Comparison of ENCODE assay signal across 1 cellular context in genomic region chr5:6724321-6724929, GRCh38.
TF ChIP-seq lines count a peak whose summit lies in the region.

No MANE protein-coding gene starts in this region.

TF ChIP-seq in HepG2, 621 proteins besides CTCF, POLR2A, EP300 and RAD21:
- no peak for TF ChIP-seq ZNF678 (CRISPR knock-in tag; IDR thresholded peaks at IDR 0.05)
- no peak for TF ChIP-seq ZNF224 (CRISPR knock-in tag; IDR thresholded peaks at IDR 0.05)
- no peak for TF ChIP-seq SNAI1 (CRISPR knock-in tag; IDR thresholded peaks at IDR 0.05; ENCODE audit: borderline replicate concordance)
- TF ChIP-seq SCMH1 (CRISPR knock-in tag; IDR thresholded peaks at IDR 0.05; ENCODE audit: borderline replicate concordance) = no peak
- TF ChIP-seq ZNF256 (CRISPR knock-in tag; conservative IDR thresholded peaks at IDR 0.05) = no peak
- no peak for TF ChIP-seq MXI1 (IDR thresholded peaks at IDR 0.05; ENCODE audit: borderline replicate concordance, low read depth, low read length)
- TF ChIP-seq WIZ (CRISPR knock-in tag; IDR thresholded peaks at IDR 0.05) = no peak
- TF ChIP-seq ZNF24 (IDR thresholded peaks at IDR 0.05) = no peak
- no peak for TF ChIP-seq HMG20A (CRISPR knock-in tag; IDR thresholded peaks at IDR 0.05; ENCODE audit: borderline replicate concordance)
- no peak for TF ChIP-seq SMAD1 (CRISPR knock-in tag; IDR thresholded peaks at IDR 0.05; ENCODE audit: borderline replicate concordance, low read depth)
- no peak for TF ChIP-seq ZNF382 (CRISPR knock-in tag; IDR thresholded peaks at IDR 0.05; ENCODE audit: borderline replicate concordance)
- TF ChIP-seq PLSCR1 (CRISPR knock-in tag; IDR thresholded peaks at IDR 0.05; ENCODE audit: borderline replicate concordance) = no peak
- TF ChIP-seq ATF5 (CRISPR knock-in tag; IDR thresholded peaks at IDR 0.05; ENCODE audit: low read depth) = no peak
- no peak for TF ChIP-seq PAWR (CRISPR knock-in tag; IDR thresholded peaks at IDR 0.05; ENCODE audit: borderline replicate concordance)
- TF ChIP-seq MIER3 (CRISPR knock-in tag; IDR thresholded peaks at IDR 0.05; ENCODE audit: borderline replicate concordance) = no peak
- TF ChIP-seq ZBTB39 (CRISPR knock-in tag; IDR thresholded peaks at IDR 0.05) = no peak
- no peak for TF ChIP-seq SP5 (CRISPR knock-in tag; IDR thresholded peaks at IDR 0.05; ENCODE audit: borderline replicate concordance, low read depth)
- no peak for TF ChIP-seq ZNF207 (IDR thresholded peaks at IDR 0.05; ENCODE audit: borderline replicate concordance)
- no peak for TF ChIP-seq ZNF709 (CRISPR knock-in tag; IDR thresholded peaks at IDR 0.05)
- TF ChIP-seq, protein P1, sequence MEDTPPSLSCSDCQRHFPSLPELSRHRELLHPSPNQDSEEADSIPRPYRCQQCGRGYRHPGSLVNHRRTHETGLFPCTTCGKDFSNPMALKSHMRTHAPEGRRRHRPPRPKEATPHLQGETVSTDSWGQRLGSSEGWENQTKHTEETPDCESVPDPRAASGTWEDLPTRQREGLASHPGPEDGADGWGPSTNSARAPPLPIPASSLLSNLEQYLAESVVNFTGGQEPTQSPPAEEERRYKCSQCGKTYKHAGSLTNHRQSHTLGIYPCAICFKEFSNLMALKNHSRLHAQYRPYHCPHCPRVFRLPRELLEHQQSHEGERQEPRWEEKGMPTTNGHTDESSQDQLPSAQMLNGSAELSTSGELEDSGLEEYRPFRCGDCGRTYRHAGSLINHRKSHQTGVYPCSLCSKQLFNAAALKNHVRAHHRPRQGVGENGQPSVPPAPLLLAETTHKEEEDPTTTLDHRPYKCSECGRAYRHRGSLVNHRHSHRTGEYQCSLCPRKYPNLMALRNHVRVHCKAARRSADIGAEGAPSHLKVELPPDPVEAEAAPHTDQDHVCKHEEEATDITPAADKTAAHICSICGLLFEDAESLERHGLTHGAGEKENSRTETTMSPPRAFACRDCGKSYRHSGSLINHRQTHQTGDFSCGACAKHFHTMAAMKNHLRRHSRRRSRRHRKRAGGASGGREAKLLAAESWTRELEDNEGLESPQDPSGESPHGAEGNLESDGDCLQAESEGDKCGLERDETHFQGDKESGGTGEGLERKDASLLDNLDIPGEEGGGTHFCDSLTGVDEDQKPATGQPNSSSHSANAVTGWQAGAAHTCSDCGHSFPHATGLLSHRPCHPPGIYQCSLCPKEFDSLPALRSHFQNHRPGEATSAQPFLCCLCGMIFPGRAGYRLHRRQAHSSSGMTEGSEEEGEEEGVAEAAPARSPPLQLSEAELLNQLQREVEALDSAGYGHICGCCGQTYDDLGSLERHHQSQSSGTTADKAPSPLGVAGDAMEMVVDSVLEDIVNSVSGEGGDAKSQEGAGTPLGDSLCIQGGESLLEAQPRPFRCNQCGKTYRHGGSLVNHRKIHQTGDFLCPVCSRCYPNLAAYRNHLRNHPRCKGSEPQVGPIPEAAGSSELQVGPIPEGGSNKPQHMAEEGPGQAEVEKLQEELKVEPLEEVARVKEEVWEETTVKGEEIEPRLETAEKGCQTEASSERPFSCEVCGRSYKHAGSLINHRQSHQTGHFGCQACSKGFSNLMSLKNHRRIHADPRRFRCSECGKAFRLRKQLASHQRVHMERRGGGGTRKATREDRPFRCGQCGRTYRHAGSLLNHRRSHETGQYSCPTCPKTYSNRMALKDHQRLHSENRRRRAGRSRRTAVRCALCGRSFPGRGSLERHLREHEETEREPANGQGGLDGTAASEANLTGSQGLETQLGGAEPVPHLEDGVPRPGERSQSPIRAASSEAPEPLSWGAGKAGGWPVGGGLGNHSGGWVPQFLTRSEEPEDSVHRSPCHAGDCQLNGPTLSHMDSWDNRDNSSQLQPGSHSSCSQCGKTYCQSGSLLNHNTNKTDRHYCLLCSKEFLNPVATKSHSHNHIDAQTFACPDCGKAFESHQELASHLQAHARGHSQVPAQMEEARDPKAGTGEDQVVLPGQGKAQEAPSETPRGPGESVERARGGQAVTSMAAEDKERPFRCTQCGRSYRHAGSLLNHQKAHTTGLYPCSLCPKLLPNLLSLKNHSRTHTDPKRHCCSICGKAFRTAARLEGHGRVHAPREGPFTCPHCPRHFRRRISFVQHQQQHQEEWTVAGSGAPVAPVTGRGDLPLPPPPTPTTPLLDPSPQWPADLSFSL (CRISPR knock-in tag; IDR thresholded peaks at IDR 0.05) = no peak
TF ChIP-seq in HepG2: peak in this region for 0.
